In the genomic region with DNA sequence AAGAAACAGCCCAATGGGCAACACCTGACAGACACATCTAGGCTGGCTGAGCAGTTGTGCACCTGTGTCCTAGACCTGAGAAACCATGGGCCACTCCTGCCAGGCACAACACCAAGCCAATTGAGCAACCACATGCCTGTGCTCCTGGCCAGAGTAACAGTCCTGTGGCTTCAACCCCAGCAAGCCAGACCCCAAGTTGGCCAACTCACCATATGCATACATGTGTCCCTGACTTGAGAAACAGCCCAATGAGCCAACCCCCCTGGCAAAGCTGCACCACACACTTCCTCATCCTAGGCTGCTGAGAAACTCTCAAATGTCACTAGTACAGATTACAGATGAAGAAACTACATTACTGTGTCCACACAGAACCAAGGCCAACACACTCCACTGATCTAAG, we compare ENCODE assay signal across 10 cellular contexts. TPM values are rescaled to one million over a fixed set of nuclear protein-coding genes. Genes with fewer than 3 reads are reported as not detected.
A peak's percentile ranks its signal among the peaks of the same experiment; 100 is the strongest.
DNase-seq lines count a peak whose midpoint lies in the region; ATAC-seq, FAIRE-seq and TF ChIP-seq lines count a peak whose summit lies in the region.
"Had no signal": no experiment of that assay in that cellular context is flagged by ENCODE, and none has a peak within 500 bp of the region (broad histone marks: within the 10 kb centered on the region; RNA-seq: fewer than 3 reads in every experiment).

No MANE protein-coding gene starts in this region.

- intact Hi-C loops in right cardiac atrium (cut with DNase I): no loop called here

- H3K27me3 ChIP-seq in right cardiac atrium (ENCODE audit: control insufficient read depth, insufficient read depth): no peaks in the 10 kb centered on the region
- H3K27me3 ChIP-seq: BLaER1, Peyer's patch had no signal

- H3K4me3 ChIP-seq in AG10803 (ENCODE audit: low read length) (no peak overlapping the region), right cardiac atrium (ENCODE audit: low read length) (no peak overlapping the region)
- H3K4me3 ChIP-seq: BLaER1, Peyer's patch had no signal

- peak; percentile 63 for FAIRE-seq in GM19239 (lab: Jason Lieb, UNC)

- no peaks in the 10 kb centered on the region for H3K9me3 ChIP-seq in right cardiac atrium (ENCODE audit: control insufficient read depth, low read length)
- H3K9me3 ChIP-seq: Peyer's patch had no signal

- H3K4me1 ChIP-seq in right cardiac atrium (ENCODE audit: control insufficient read depth, insufficient read depth, low read length): peaks cover 16% of the 10 kb centered on the region

- TF ChIP-seq CTCF in AG10803 (conservative IDR thresholded peaks at IDR 0.05; ENCODE audit: low read length): no peak

- H3K27ac ChIP-seq in right cardiac atrium (ENCODE audit: low read length): no peak overlapping the region
- H3K27ac ChIP-seq: BLaER1 had no signal

- ATAC-seq in right cardiac atrium: peak; percentile 29 to 34
- ATAC-seq in HG02938 (IDR thresholded peaks at IDR 0.05; ENCODE audit: unreplicated experiment): no peak
- ATAC-seq in GM19452 (IDR thresholded peaks at IDR 0.05; ENCODE audit: unreplicated experiment): no peak
- ATAC-seq in HG02885 (IDR thresholded peaks at IDR 0.05; ENCODE audit: poor library complexity, unreplicated experiment): no peak
- no peak for ATAC-seq in activated CD4-positive, CD25-positive, alpha-beta regulatory T cell treated with anti-CD3 and anti-CD28 coated beads, Interleukin-2, amount 50 U/mL, for 24 hours

- DNase-seq in AG10803 (ENCODE audit: low read depth) (peak; percentile 53), GM19239 (ENCODE audit: insufficient read length, low spot score) (no peak), SIG-M5 (lab: John Stamatoyannopoulos, UW) (peak; percentile 70), right cardiac atrium (no peak)

RNA-seq across cellular contexts. Expression of a gene that starts 36.6 kb away (rescaled TPM):
- total RNA-seq in right cardiac atrium: 10 to 100 TPM; 58.8 to 78.0 (median 63.9) TPM
- 37.3 TPM for polyA plus RNA-seq in right cardiac atrium

Comparison
In these comparisons a context has a peak if more than half of its experiments do, and no peak if none do; other contexts are left out.
1. DNase-seq: peak in AG10803 (single experiment) and SIG-M5 (single experiment); none in GM19239 (single experiment) and right cardiac atrium (0 of 3).
2. ATAC-seq: peak in right cardiac atrium (2 of 2); none in HG02938 (single experiment), GM19452 (single experiment), HG02885 (single experiment) and activated CD4-positive, CD25-positive, alpha-beta regulatory T cell treated with anti-CD3 and anti-CD28 coated beads, Interleukin-2, amount 50 U/mL, for 24 hours (0 of 2).